ENCODE assay signal across 3 cellular contexts in the genomic region with DNA sequence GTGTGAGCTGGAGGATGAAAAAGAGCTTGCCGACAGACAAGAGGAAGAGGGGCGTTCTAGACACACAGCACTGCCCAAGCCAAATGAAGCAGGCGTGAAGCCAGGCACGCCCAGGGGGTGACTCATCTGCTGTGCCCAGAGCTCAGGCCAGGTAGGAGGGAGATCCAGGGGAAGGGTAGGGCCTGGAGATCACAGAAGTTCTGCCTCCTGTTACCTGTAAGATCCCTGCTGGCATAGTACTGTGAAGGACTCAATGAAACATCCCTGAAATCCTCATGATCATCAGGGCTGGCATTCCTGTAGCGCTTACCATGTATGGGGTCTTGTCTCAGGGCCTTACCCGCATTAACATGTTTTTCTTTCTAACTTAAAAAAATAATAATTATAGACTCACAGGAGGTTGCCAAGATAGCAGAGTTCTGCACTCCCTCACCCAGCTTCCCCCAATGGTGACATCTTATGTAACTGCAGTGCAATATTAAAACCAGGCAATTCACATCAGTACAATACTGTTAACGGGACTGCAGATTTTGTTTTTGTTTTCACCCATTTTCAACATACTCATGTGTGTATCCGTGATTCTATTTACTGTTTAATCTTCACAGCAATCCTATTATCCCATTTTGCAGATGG.
TF ChIP-seq lines count a peak whose summit lies in the region.

No MANE protein-coding gene starts in this region.

TF ChIP-seq in GM12878, 131 proteins besides CTCF, POLR2A, EP300 and RAD21:
- TF ChIP-seq EGR1 (IDR thresholded peaks at IDR 0.05; ENCODE audit: borderline replicate concordance in 1 of 2, low read depth in 2 of 2, low read length in 2 of 2), result no peak
- no peak for TF ChIP-seq NR2C2 (IDR thresholded peaks at IDR 0.05; ENCODE audit: borderline replicate concordance, control insufficient read depth, insufficient read length, low read depth)
- TF ChIP-seq ZNF207 (IDR thresholded peaks at IDR 0.05; ENCODE audit: borderline replicate concordance), result no peak
- TF ChIP-seq ZNF622 (IDR thresholded peaks at IDR 0.05), result no peak
- TF ChIP-seq CUX1 (IDR thresholded peaks at IDR 0.05; ENCODE audit: insufficient replicate concordance, low read depth, low read length), result no peak

TF ChIP-seq in HepG2, 621 proteins besides CTCF, POLR2A, EP300 and RAD21:
- no peak for TF ChIP-seq ZNF232 (CRISPR knock-in tag; IDR thresholded peaks at IDR 0.05; ENCODE audit: borderline replicate concordance)
- no peak for TF ChIP-seq ZNF615 (CRISPR knock-in tag; IDR thresholded peaks at IDR 0.05; ENCODE audit: borderline replicate concordance)
- TF ChIP-seq PHB2 (IDR thresholded peaks at IDR 0.05; ENCODE audit: partially characterized antibody), result no peak
- TF ChIP-seq TBP (CRISPR knock-in tag; IDR thresholded peaks at IDR 0.05), result no peak
- TF ChIP-seq, protein P1, sequence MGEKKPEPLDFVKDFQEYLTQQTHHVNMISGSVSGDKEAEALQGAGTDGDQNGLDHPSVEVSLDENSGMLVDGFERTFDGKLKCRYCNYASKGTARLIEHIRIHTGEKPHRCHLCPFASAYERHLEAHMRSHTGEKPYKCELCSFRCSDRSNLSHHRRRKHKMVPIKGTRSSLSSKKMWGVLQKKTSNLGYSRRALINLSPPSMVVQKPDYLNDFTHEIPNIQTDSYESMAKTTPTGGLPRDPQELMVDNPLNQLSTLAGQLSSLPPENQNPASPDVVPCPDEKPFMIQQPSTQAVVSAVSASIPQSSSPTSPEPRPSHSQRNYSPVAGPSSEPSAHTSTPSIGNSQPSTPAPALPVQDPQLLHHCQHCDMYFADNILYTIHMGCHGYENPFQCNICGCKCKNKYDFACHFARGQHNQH (CRISPR knock-in tag; IDR thresholded peaks at IDR 0.05), result no peak
- peak; percentile 24; the same call in 1 of the 2 replicates for TF ChIP-seq FOSL2 (CRISPR knock-in tag; IDR thresholded peaks at IDR 0.05)
- no peak for TF ChIP-seq ZNF354B (CRISPR knock-in tag; IDR thresholded peaks at IDR 0.05)
- TF ChIP-seq ZNF225 (CRISPR knock-in tag; IDR thresholded peaks at IDR 0.05), result no peak

TF ChIP-seq in WTC11, 78 proteins besides CTCF, POLR2A, EP300 and RAD21:
- TF ChIP-seq, protein P2, sequence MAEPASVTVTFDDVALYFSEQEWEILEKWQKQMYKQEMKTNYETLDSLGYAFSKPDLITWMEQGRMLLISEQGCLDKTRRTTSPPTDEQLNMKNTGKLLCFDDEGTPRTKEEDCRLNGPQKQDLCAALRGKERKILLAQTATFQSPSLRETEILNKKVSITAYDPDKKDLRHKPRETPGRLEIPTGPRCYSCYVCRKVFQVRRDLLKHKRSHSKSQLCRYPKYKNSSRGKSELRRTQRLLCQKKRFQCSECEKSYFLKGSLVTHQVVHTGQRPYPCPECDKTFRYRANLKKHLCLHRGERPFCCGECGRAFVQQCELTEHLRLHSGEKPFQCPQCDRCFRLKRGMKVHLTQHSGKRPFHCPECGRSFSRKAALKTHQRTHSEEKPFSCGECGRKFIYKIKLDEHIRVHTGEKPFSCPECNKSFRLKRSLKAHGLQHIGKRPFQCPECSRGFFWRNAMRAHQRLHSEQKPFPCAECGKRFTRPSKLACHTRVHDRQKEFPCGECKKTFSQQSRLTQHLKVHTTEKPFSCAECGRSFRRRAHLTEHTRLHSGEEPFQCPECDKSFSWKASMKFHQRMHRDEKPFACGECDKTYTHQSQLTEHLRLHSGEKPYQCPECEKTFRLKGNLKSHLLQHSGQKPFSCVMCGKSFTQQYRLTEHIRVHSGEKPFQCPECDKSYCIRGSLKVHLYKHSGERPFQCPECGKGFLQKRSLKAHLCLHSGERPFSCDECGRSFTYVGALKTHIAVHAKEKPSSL (CRISPR knock-in tag; conservative IDR thresholded peaks at IDR 0.05), result no peak
- TF ChIP-seq ATF1 (CRISPR knock-in tag; IDR thresholded peaks at IDR 0.05) (no peak), PRDM15 (CRISPR knock-in tag; IDR thresholded peaks at IDR 0.05) (no peak), CREB1 (CRISPR knock-in tag; IDR thresholded peaks at IDR 0.05) (no peak), ZNF396 (CRISPR knock-in tag; IDR thresholded peaks at IDR 0.05; ENCODE audit: borderline replicate concordance) (no peak), PREB (CRISPR knock-in tag; IDR thresholded peaks at IDR 0.05; ENCODE audit: borderline replicate concordance) (no peak), FOXP4 (CRISPR knock-in tag; IDR thresholded peaks at IDR 0.05) (no peak), CREM (CRISPR knock-in tag; IDR thresholded peaks at IDR 0.05) (no peak), NFYB (CRISPR knock-in tag; conservative IDR thresholded peaks at IDR 0.05; ENCODE audit: low read depth) (no peak), ATF6 (CRISPR knock-in tag; IDR thresholded peaks at IDR 0.05) (no peak), ZBTB43 (CRISPR knock-in tag; IDR thresholded peaks at IDR 0.05) (no peak), IRF2 (CRISPR knock-in tag; IDR thresholded peaks at IDR 0.05; ENCODE audit: borderline replicate concordance, low read depth) (no peak), MXD4 (CRISPR knock-in tag; IDR thresholded peaks at IDR 0.05; ENCODE audit: borderline replicate concordance) (no peak), OVOL2 (CRISPR knock-in tag; IDR thresholded peaks at IDR 0.05; ENCODE audit: borderline replicate concordance) (no peak), E2F1 (CRISPR knock-in tag; IDR thresholded peaks at IDR 0.05) (no peak)
- TF ChIP-seq, protein P3, sequence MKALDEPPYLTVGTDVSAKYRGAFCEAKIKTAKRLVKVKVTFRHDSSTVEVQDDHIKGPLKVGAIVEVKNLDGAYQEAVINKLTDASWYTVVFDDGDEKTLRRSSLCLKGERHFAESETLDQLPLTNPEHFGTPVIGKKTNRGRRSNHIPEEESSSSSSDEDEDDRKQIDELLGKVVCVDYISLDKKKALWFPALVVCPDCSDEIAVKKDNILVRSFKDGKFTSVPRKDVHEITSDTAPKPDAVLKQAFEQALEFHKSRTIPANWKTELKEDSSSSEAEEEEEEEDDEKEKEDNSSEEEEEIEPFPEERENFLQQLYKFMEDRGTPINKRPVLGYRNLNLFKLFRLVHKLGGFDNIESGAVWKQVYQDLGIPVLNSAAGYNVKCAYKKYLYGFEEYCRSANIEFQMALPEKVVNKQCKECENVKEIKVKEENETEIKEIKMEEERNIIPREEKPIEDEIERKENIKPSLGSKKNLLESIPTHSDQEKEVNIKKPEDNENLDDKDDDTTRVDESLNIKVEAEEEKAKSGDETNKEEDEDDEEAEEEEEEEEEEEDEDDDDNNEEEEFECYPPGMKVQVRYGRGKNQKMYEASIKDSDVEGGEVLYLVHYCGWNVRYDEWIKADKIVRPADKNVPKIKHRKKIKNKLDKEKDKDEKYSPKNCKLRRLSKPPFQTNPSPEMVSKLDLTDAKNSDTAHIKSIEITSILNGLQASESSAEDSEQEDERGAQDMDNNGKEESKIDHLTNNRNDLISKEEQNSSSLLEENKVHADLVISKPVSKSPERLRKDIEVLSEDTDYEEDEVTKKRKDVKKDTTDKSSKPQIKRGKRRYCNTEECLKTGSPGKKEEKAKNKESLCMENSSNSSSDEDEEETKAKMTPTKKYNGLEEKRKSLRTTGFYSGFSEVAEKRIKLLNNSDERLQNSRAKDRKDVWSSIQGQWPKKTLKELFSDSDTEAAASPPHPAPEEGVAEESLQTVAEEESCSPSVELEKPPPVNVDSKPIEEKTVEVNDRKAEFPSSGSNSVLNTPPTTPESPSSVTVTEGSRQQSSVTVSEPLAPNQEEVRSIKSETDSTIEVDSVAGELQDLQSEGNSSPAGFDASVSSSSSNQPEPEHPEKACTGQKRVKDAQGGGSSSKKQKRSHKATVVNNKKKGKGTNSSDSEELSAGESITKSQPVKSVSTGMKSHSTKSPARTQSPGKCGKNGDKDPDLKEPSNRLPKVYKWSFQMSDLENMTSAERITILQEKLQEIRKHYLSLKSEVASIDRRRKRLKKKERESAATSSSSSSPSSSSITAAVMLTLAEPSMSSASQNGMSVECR (CRISPR knock-in tag; IDR thresholded peaks at IDR 0.05; ENCODE audit: borderline replicate concordance), result no peak
